In the genomic region with DNA sequence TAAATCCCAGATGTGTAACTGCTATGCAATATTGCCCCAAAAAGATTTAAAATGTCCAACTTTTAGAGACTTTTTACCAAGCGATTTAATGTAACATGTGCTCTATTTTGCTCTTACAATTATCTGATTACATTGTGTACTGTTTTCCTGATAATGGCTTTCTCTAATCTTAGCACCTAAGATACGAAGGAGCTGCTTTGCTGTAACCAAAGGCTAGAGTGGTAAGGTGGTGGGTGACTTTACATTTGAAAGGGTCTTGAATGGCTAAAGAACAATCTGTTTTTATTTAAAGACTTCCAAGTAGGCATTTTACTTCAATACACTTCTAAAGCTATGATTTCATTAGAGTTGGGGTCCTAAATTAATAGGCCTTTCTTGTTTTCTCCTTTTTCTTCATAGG, we compare ENCODE assay signal across 21 cellular contexts.
"Had no signal": no experiment of that assay in that cellular context is flagged by ENCODE, and none has a peak within 500 bp of the region (broad histone marks: within the 10 kb centered on the region; RNA-seq: fewer than 3 reads in every experiment).

No MANE protein-coding gene starts in this region.

- H3K9ac ChIP-seq: KMS-11 had no signal

- H3K36me3 ChIP-seq: SJCRH30 had no signal

- H3K27ac Mint-ChIP-seq: IgD-negative memory B cell had no signal

- H3K4me3 Mint-ChIP-seq: IgD-negative memory B cell had no signal

- H3K4me2 ChIP-seq: KMS-11 had no signal

- DNase-seq: Kasumi-1, MM.1S, NCI-H1092 treated with DMSO at 0.1 percent for 48 hours, NCI-H1436, NCI-H187, NCI-H2029, NCI-H2081 treated with DMSO at 0.1 percent for 48 hours, NCI-H2171, NCI-H226, NCI-H446, NCI-H510A, NCI-H524 treated with DMSO at 0.1 percent for 48 hours, NCI-H69, NCI-H774, PC-3, SHP77 treated with DMSO at 0.1 percent for 48 hours, SJCRH30 had no signal

- H3K4me3 ChIP-seq: K562, SJCRH30 had no signal

- H3K27me3 Mint-ChIP-seq: IgD-negative memory B cell had no signal

- H3K4me1 Mint-ChIP-seq: IgD-negative memory B cell had no signal

- H3K27ac ChIP-seq: KMS-11, RWPE1, SJCRH30 had no signal

- H3K27me3 ChIP-seq: SJCRH30 had no signal
